ENCODE assay signal across 25 cellular contexts in genomic region chr21:21063828-21064227, GRCh38.
DNase-seq lines count a peak whose midpoint lies in the region; ATAC-seq, FAIRE-seq and TF ChIP-seq lines count a peak whose summit lies in the region.
"Had no signal": no experiment of that assay in that cellular context is flagged by ENCODE, and none has a peak within 500 bp of the region (broad histone marks: within the 10 kb centered on the region; RNA-seq: fewer than 3 reads in every experiment).

No MANE protein-coding gene starts in this region.

- TF ChIP-seq EP300 in HepG2 (IDR thresholded peaks at IDR 0.05; ENCODE audit: low read depth in 2 of 2, low read length in 2 of 2) (no peak), HepG2 (CRISPR knock-in tag; IDR thresholded peaks at IDR 0.05; ENCODE audit: borderline replicate concordance) (no peak)

- no peak overlapping the region for H2AK5ac ChIP-seq in H9 (ENCODE audit: insufficient read length, low read length)

- H4K5ac ChIP-seq in H9 (ENCODE audit: insufficient read length, low read depth, low read length) = no peak overlapping the region

- H3K9me3 Mint-ChIP-seq in H9 (no peaks in the 10 kb centered on the region), WTC11 (no peaks in the 10 kb centered on the region)
- H3K9me3 Mint-ChIP-seq: CD4-positive, alpha-beta T cell had no signal

- no peak overlapping the region for H2BK120ac ChIP-seq in H9 (ENCODE audit: low read depth, low read length, poor library complexity, severe bottlenecking)

- H3K56ac ChIP-seq in H9 (ENCODE audit: insufficient read length, low read depth, low read length) = no peak overlapping the region

- H3K4me1 ChIP-seq in A673 (ENCODE audit: insufficient read depth, low read length, poor library complexity, severe bottlenecking) = peaks cover 14% of the 10 kb centered on the region
- H3K4me1 ChIP-seq in H9 (ENCODE audit: insufficient read depth, low read length) = no peaks in the 10 kb centered on the region
- no peaks in the 10 kb centered on the region for H3K4me1 ChIP-seq in HepG2 (ENCODE audit: insufficient read depth, low read length)
- H3K4me1 ChIP-seq: BE2C; BLaER1 treated with 17β-estradiol and CSF1 and Interleukin-3, amounts not matched to agents 10 nM and 100 nM had no signal

- H3K27ac Mint-ChIP-seq in H9 (peak overlapping the region in 2 of 3 experiments; percentile 2 to 6; a peak in 2 of 7 replicates), WTC11 (no peak overlapping the region)
- H3K27ac Mint-ChIP-seq: CD4-positive, alpha-beta T cell; CD8-positive, alpha-beta memory T cell had no signal

- peak overlapping the region; percentile 7 for H3K27ac ChIP-seq in A673 (ENCODE audit: low read depth, low read length, poor library complexity, severe bottlenecking)
- no peak overlapping the region for H3K27ac ChIP-seq in H9 (ENCODE audit: insufficient read length, low read depth, low read length)
- 0 out of 2 replicates have a peak overlapping the region, but pooled peaks have one; percentile 22 for H3K27ac ChIP-seq in SK-N-MC
- no peak overlapping the region for H3K27ac ChIP-seq in HepG2 (ENCODE audit: extremely low read length, insufficient read depth, low read length)
- H3K27ac ChIP-seq: BLaER1 treated with 17β-estradiol and CSF1 and Interleukin-3, amounts not matched to agents 10 nM and 100 nM had no signal

- H3K36me3 ChIP-seq in A673 (ENCODE audit: insufficient read depth, low read length, poor library complexity, severe bottlenecking) (no peaks in the 10 kb centered on the region), SK-N-MC (ENCODE audit: insufficient read depth, low read length) (no peaks in the 10 kb centered on the region), HepG2 (replicated peaks in 1 of 2; ENCODE audit: control insufficient read depth in 1 of 2, insufficient read depth in 2 of 2, low read length in 2 of 2) (no peaks in the 10 kb centered on the region)
- H3K36me3 ChIP-seq: BE2C; BLaER1 treated with 17β-estradiol and CSF1 and Interleukin-3, amounts not matched to agents 10 nM and 100 nM had no signal

- no peak for TF ChIP-seq RAD21 in HepG2 (CRISPR knock-in tag; IDR thresholded peaks at IDR 0.05)

- H3K4me1 Mint-ChIP-seq in H9 (peaks cover 10% of the 10 kb centered on the region in 2 experiments; a peak in 3 of 4 replicates), WTC11 (peaks cover 20% of the 10 kb centered on the region)
- H3K4me1 Mint-ChIP-seq: CD8-positive, alpha-beta memory T cell had no signal

- no TSS peak for BruUV-seq in A673 (replicated peaks; lab: Mats Ljungman, UMichigan)
- no TSS peak for BruUV-seq in HepG2 (replicated peaks; lab: Mats Ljungman, UMichigan)

- no peak overlapping the region for H2BK5ac ChIP-seq in H9 (ENCODE audit: insufficient read length, low read length)

- no peaks in the 10 kb centered on the region for H3K79me1 ChIP-seq in H9 (ENCODE audit: insufficient read depth, low read depth, low read length, poor library complexity, severe bottlenecking)

- WGBS in H9 (ENCODE audit: extremely low coverage, insufficient read length, low lambda C conversion rate) = no CpG with 5 or more reads among the region's 1 CpG
- 0% methylated on average over 1 of the region's 1 CpG for WGBS in HepG2 (ENCODE audit: low lambda C conversion rate)

- no peak for TF ChIP-seq CTCF in A673 (conservative IDR thresholded peaks at IDR 0.05; ENCODE audit: low read depth, low read length)
- TF ChIP-seq CTCF in H9 (conservative IDR thresholded peaks at IDR 0.05) = no peak
- no peak for TF ChIP-seq CTCF in WTC11 (IDR thresholded peaks at IDR 0.05)
- TF ChIP-seq CTCF in HepG2 (CRISPR knock-in tag; IDR thresholded peaks at IDR 0.05) = no peak

- no peak overlapping the region for H3K14ac ChIP-seq in H9 (ENCODE audit: insufficient read depth, low read length)

- H3K79me2 ChIP-seq in H9 (ENCODE audit: insufficient read depth, low read length) (no peaks in the 10 kb centered on the region), HepG2 (ENCODE audit: insufficient read depth, low read length) (no peaks in the 10 kb centered on the region)

- no peak overlapping the region for H3K18ac ChIP-seq in H9 (ENCODE audit: insufficient read length, low read depth, low read length)

- no peak overlapping the region for H3K23ac ChIP-seq in H9 (ENCODE audit: insufficient read length, low read depth, low read length)

- H2AFZ ChIP-seq in H9 (ENCODE audit: low read length) = no peak overlapping the region
- no peak overlapping the region for H2AFZ ChIP-seq in HepG2 (ENCODE audit: low read length)

- H4K8ac ChIP-seq in H9 (replicated peaks; ENCODE audit: insufficient read length, low read depth, low read length) = no peak overlapping the region

- no peak overlapping the region for H4K91ac ChIP-seq in H9 (ENCODE audit: insufficient read length, low read depth, low read length)

- TF ChIP-seq POLR2A in HepG2 (IDR thresholded peaks at IDR 0.05; ENCODE audit: insufficient read depth in 1 of 2, low read depth in 2 of 2, low read length in 2 of 2) = no peak

- no peak overlapping the region for H3K4ac ChIP-seq in H9 (ENCODE audit: low read depth, low read length)

- H3K4me3 ChIP-seq in A673 (ENCODE audit: low read depth, low read length, poor library complexity, severe bottlenecking) (no peak overlapping the region), SK-N-MC (no peak overlapping the region), HepG2 (replicated peaks in 1 of 3; ENCODE audit: insufficient read depth in 1 of 3, low read depth in 2 of 3, low read length in 3 of 3) (no peak overlapping the region)
- H3K4me3 ChIP-seq: BLaER1 treated with 17β-estradiol and CSF1 and Interleukin-3, amounts not matched to agents 10 nM and 100 nM; GM12878 had no signal

- H3K36me3 Mint-ChIP-seq in H9 (ENCODE audit: insufficient read depth in 1 of 3, low read depth in 3 of 3) (no peaks in the 10 kb centered on the region), WTC11 (no peaks in the 10 kb centered on the region)
- H3K36me3 Mint-ChIP-seq: CD14-positive monocyte; CD8-positive, alpha-beta memory T cell had no signal

- H4K20me1 ChIP-seq in H9 (ENCODE audit: control insufficient read depth, insufficient read depth, insufficient read length) (no peaks in the 10 kb centered on the region), HepG2 (ENCODE audit: insufficient read depth, low read length) (no peaks in the 10 kb centered on the region)
- H4K20me1 ChIP-seq: BLaER1 treated with 17β-estradiol and CSF1 and Interleukin-3, amounts not matched to agents 10 nM and 100 nM had no signal

- H2BK15ac ChIP-seq in H9 (ENCODE audit: low read depth, low read length) = no peak overlapping the region

- H3K23me2 ChIP-seq in H9 (ENCODE audit: insufficient read length, low read depth, low read length, poor library complexity, severe bottlenecking) = no peaks in the 10 kb centered on the region

- CTCF ChIA-PET in A673 (lab: Charles Lee) = no interaction called here
- CTCF ChIA-PET in WTC11 (lab: Charles Lee) = interaction anchor here (0.7 kb wide), 1 partner anchor 60 kb away, joined by 4 read pairs; no protein-coding TSS in a partner anchor
- CTCF ChIA-PET in HepG2 (lab: Yijun Ruan, JAX; ENCODE audit: low intra/inter-chr PET ratio, low total read pairs) = no interaction called here

- POLR2A ChIA-PET in A673 (lab: Charles Lee; ENCODE audit: low non-redundant PET) (no interaction called here), WTC11 (lab: Charles Lee) (no interaction called here), HepG2 (lab: Yijun Ruan, JAX) (no interaction called here)

- no peak overlapping the region for H2BK20ac ChIP-seq in H9 (ENCODE audit: low read depth, low read length, poor library complexity, severe bottlenecking)

- no peak overlapping the region for H3K4me2 ChIP-seq in H9 (ENCODE audit: insufficient read depth, insufficient read length, low read length)
- H3K4me2 ChIP-seq in HepG2 (ENCODE audit: low read depth, low read length) = no peak overlapping the region
- H3K4me2 ChIP-seq: BLaER1 treated with 17β-estradiol and CSF1 and Interleukin-3, amounts not matched to agents 10 nM and 100 nM had no signal

- DNase-seq in A673 (ENCODE audit: low spot score) (no peak), H9 (no peak), SK-N-MC (ENCODE audit: low read depth, low spot score) (no peak), foreskin melanocyte (peak; percentile 24), NCI-H526 treated with DMSO at 0.1 percent for 48 hours (lab: John Stamatoyannopoulos, UW) (no peak), WTC11 (ENCODE audit: low spot score) (no peak), hypothalamus (lab: John Stamatoyannopoulos, UW) (no peak), HepG2 (ENCODE audit: low spot score) (no peak)
- DNase-seq: ACHN; AML-193; BE2C; CD4-positive, alpha-beta T cell; CD8-positive, alpha-beta memory T cell; DMS 273 treated with DMSO at 0.1 percent for 48 hours; DMS79; EL; GDM1; H7 had no signal

- H2BK12ac ChIP-seq in H9 (ENCODE audit: insufficient read length, low read depth, low read length) = no peak overlapping the region

- intact Hi-C loops in A673 (cut with micrococcal nuclease; ENCODE audit: unreplicated experiment) = no loop called here
- intact Hi-C loops in HepG2 (cut with micrococcal nuclease; ENCODE audit: unreplicated experiment) = no loop called here

- H3K4me3 Mint-ChIP-seq in H9 = no peak overlapping the region
- no peak overlapping the region for H3K4me3 Mint-ChIP-seq in WTC11
- H3K4me3 Mint-ChIP-seq: CD14-positive monocyte; CD4-positive, alpha-beta T cell; CD8-positive, alpha-beta memory T cell had no signal

- H3K9ac ChIP-seq in H9 (ENCODE audit: extremely low read depth, insufficient read length, low read length) (no peak overlapping the region), SK-N-MC (ENCODE audit: insufficient read length) (no peak overlapping the region), HepG2 (ENCODE audit: insufficient read depth, low read depth, low read length) (no peak overlapping the region)
- H3K9ac ChIP-seq: BLaER1 treated with 17β-estradiol and CSF1 and Interleukin-3, amounts not matched to agents 10 nM and 100 nM had no signal

- H3K27me3 Mint-ChIP-seq in H9 (ENCODE audit: low read depth) (no peaks in the 10 kb centered on the region), WTC11 (ENCODE audit: low read depth) (no peaks in the 10 kb centered on the region)
- H3K27me3 Mint-ChIP-seq: CD4-positive, alpha-beta T cell; CD8-positive, alpha-beta memory T cell had no signal

- in situ Hi-C loops in HepG2 (cut with HindIII; ENCODE audit: extremely low pct_ligation_motif_present, low pct_unique_long_range_greater_than_20kb) = no loop called here

- H3T11ph ChIP-seq in H9 (ENCODE audit: low read length) = no peak overlapping the region

- H3K27me3 ChIP-seq in A673 (replicated peaks; ENCODE audit: insufficient read depth, low read depth, low read length, poor library complexity) (no peaks in the 10 kb centered on the region), H9 (ENCODE audit: insufficient read depth, low read length) (no peaks in the 10 kb centered on the region), HepG2 (ENCODE audit: control insufficient read depth in 1 of 2, insufficient read depth in 2 of 2, low read length in 2 of 2) (no peaks in the 10 kb centered on the region)
- H3K27me3 ChIP-seq: BE2C; BLaER1 treated with 17β-estradiol and CSF1 and Interleukin-3, amounts not matched to agents 10 nM and 100 nM had no signal

- ATAC-seq in WTC11 = no peak
- ATAC-seq in HepG2 = no peak
- ATAC-seq: GM12878, HCT116 had no signal

- H3K9me3 ChIP-seq in A673 (ENCODE audit: low read depth, low read length, poor library complexity, severe bottlenecking) = no peaks in the 10 kb centered on the region
- no peaks in the 10 kb centered on the region for H3K9me3 ChIP-seq in H9 (ENCODE audit: control insufficient read depth, low read depth, low read length)
- H3K9me3 ChIP-seq in SK-N-MC (ENCODE audit: low read depth, low read length) = no peaks in the 10 kb centered on the region
- H3K9me3 ChIP-seq in HepG2 (ENCODE audit: low read length) = peaks cover 29% of the 10 kb centered on the region
- H3K9me3 ChIP-seq: BE2C; BLaER1 treated with 17β-estradiol and CSF1 and Interleukin-3, amounts not matched to agents 10 nM and 100 nM had no signal

- no peak for FAIRE-seq in HepG2 (lab: Jason Lieb, UNC)
- FAIRE-seq: D721Med, GM12878, GM18507, H1 had no signal

Comparison
In these comparisons a context has a peak if more than half of its experiments do, and no peak if none do; other contexts are left out.
1. H3K27ac ChIP-seq: peak in A673 (single experiment) and SK-N-MC (single experiment); none in H9 (single experiment) and HepG2 (single experiment).